ENCODE assay signal across 1 cellular context in the genomic region with DNA sequence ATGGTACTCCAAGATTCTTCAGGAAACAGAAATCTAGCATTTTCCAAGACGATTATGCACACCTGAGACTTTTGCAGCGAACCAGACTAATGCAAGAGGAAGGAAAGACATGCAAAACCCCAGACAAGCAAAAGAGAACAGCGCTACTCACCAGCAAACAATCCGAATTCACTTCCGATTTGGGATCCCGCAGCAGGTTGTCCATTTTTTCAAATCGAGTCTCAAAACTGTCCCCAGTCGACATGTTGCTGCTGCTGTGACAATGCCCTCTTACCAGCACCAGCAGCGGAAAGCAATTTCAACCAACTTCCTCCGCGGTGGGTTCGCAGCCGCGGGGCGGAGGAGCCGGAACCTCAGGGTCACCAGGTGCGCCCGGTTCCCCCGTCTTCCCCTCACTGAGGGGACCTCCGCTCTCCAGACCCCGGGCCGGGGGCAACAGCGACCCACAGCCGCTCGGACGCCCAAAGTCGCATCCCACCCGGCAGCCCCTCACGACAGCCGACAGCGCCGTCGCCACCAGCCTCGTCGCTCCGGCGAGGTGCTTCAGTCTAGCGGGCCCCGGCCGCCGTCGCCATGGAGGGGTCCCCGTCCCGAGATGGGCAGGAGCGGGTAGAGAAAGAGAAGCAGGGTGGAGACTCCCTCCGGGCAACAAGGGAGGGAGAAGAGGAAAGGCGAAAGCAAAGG.
TF ChIP-seq lines count a peak whose summit lies in the region.

No MANE protein-coding gene starts in this region.

TF ChIP-seq in GM23338, 12 proteins besides CTCF, POLR2A, EP300 and RAD21 (continued from another document):
- TF ChIP-seq, protein P1, sequence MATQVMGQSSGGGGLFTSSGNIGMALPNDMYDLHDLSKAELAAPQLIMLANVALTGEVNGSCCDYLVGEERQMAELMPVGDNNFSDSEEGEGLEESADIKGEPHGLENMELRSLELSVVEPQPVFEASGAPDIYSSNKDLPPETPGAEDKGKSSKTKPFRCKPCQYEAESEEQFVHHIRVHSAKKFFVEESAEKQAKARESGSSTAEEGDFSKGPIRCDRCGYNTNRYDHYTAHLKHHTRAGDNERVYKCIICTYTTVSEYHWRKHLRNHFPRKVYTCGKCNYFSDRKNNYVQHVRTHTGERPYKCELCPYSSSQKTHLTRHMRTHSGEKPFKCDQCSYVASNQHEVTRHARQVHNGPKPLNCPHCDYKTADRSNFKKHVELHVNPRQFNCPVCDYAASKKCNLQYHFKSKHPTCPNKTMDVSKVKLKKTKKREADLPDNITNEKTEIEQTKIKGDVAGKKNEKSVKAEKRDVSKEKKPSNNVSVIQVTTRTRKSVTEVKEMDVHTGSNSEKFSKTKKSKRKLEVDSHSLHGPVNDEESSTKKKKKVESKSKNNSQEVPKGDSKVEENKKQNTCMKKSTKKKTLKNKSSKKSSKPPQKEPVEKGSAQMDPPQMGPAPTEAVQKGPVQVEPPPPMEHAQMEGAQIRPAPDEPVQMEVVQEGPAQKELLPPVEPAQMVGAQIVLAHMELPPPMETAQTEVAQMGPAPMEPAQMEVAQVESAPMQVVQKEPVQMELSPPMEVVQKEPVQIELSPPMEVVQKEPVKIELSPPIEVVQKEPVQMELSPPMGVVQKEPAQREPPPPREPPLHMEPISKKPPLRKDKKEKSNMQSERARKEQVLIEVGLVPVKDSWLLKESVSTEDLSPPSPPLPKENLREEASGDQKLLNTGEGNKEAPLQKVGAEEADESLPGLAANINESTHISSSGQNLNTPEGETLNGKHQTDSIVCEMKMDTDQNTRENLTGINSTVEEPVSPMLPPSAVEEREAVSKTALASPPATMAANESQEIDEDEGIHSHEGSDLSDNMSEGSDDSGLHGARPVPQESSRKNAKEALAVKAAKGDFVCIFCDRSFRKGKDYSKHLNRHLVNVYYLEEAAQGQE (IDR thresholded peaks at IDR 0.05; ENCODE audit: unreplicated experiment): no peak
- no peak for TF ChIP-seq EZH2 (IDR thresholded peaks at IDR 0.05; ENCODE audit: low read depth, unreplicated experiment)
- no peak for TF ChIP-seq CREB1 (CRISPR knock-in tag; IDR thresholded peaks at IDR 0.05; ENCODE audit: low read depth)
- no peak for TF ChIP-seq EZH2phosphoT487 (IDR thresholded peaks at IDR 0.05; ENCODE audit: unreplicated experiment)
- no peak for TF ChIP-seq STAT1 (IDR thresholded peaks at IDR 0.05; ENCODE audit: unreplicated experiment)
- no peak for TF ChIP-seq POLR2AphosphoS5 (IDR thresholded peaks at IDR 0.05; ENCODE audit: low read depth)
- no peak for TF ChIP-seq ZNF114 (CRISPR knock-in tag; IDR thresholded peaks at IDR 0.05)
